Comparison of ENCODE assay signal across 1 cellular context in the genomic region with DNA sequence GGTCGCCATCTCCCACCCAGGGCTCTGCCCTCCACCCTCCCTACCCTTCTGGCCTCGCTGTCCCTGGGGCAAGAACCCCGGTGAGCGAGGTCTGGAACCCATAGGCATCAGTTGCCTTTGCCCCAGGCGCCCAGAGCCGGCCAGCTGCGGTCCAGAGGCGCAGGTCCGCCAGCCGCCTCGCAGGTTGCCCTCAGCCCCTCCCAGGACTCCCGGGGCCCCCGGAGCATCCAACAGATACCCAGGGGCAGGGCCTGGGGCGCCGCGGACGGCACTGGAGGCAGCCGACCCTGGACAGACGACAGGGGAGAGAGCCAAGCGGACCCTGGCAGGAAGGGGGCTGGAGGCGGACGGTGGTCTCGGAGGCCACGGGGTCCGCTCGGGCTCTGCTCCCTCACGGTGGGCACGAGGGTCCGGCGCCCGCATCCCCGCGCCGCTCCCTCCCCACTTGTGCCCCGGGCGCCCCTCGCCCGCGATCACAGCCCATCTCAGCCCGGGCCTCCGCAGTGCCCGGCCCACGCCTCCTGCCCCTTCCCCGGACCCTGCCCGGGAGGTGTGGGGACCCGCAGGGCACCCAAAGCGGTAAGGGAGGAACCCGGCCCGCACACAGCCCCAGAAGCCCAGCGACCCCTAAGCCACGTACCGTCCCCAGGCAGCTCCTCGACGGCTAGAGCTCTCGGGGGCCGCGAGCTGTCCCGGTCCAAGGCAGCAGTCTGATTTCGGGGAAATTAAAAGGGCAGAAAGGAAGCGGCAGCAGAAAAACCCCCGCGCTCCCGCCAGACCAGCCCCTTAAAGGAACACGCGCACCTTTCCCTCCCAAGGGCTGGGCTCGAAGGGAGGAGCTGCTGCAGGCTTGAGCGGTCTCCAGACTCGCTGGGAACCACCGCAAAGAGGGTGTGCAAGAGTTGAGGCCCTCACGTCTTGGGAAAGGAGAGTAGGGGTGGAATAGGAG.
TF ChIP-seq lines count a peak whose summit lies in the region.

TSS of gene HAPLN3 (minus strand) at position 726 of the 949 bp plus-strand sequence. CDS start 8,246 bp downstream, outside the sequence.

TF ChIP-seq in SK-N-SH treated with all-trans-retinoic acid at 6 μM for 48 hours, 23 proteins besides CTCF, POLR2A, EP300 and RAD21 (continued from another document):
- TF ChIP-seq, protein P1, sequence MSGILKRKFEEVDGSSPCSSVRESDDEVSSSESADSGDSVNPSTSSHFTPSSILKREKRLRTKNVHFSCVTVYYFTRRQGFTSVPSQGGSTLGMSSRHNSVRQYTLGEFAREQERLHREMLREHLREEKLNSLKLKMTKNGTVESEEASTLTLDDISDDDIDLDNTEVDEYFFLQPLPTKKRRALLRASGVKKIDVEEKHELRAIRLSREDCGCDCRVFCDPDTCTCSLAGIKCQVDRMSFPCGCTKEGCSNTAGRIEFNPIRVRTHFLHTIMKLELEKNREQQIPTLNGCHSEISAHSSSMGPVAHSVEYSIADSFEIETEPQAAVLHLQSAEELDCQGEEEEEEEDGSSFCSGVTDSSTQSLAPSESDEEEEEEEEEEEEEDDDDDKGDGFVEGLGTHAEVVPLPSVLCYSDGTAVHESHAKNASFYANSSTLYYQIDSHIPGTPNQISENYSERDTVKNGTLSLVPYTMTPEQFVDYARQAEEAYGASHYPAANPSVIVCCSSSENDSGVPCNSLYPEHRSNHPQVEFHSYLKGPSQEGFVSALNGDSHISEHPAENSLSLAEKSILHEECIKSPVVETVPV (CRISPR knock-in tag; IDR thresholded peaks at IDR 0.05) = no peak
- TF ChIP-seq SNAI2 (CRISPR knock-in tag; IDR thresholded peaks at IDR 0.05) (no peak), ZFP30 (CRISPR knock-in tag; IDR thresholded peaks at IDR 0.05) (no peak)
